ENCODE assay signal across 27 cellular contexts in genomic region chr4:69727412-69727811, GRCh38.
"Had no signal": no experiment of that assay in that cellular context is flagged by ENCODE, and none has a peak within 500 bp of the region (broad histone marks: within the 10 kb centered on the region; RNA-seq: fewer than 3 reads in every experiment).

No MANE protein-coding gene starts in this region.

- H3K27ac Mint-ChIP-seq: activated CD4-positive, alpha-beta memory T cell treated with anti-CD3 and anti-CD28 coated beads for 36 hours; activated CD4-positive, alpha-beta T cell treated with anti-CD3 and anti-CD28 coated beads, Interleukin-2, amount 10 ng/mL, durations not matched to agents 7 days and 5 days; activated naive CD4-positive, alpha-beta T cell treated with anti-CD3 and anti-CD28 coated beads for 36 hours; activated naive CD8-positive, alpha-beta T cell; activated T-helper 17 cell treated with anti-CD3 and anti-CD28 coated beads, Interleukin-2, amount 50 U/mL, for 72 hours; T-cell had no signal

- DNase-seq: activated CD4-positive, alpha-beta memory T cell treated with anti-CD3 and anti-CD28 coated beads for 36 hours; activated CD4-positive, alpha-beta T cell treated with anti-CD3 and anti-CD28 coated beads, Interleukin-2, amount 10 ng/mL, durations not matched to agents 7 days and 5 days; activated CD4-positive, CD25-positive, alpha-beta regulatory T cell; activated CD8-positive, alpha-beta memory T cell treated with anti-CD3 and anti-CD28 coated beads for 24 hours; activated gamma-delta T cell; activated naive CD4-positive, alpha-beta T cell treated with anti-CD3 and anti-CD28 coated beads for 36 hours; activated T-cell treated with anti-CD3 and anti-CD28 coated beads, Interleukin-2, amount 50 U/mL, for 4 hours; Karpas-422; MM.1S; NCI-H1105 treated with DMSO at 0.1 percent for 48 hours; NCI-H1436 treated with DMSO at 0.1 percent for 48 hours; NCI-H187; NCI-H2081; NCI-H510A treated with DMSO at 0.1 percent for 48 hours; NCI-H69; NK-92 treated with Interleukin-12 subunit alpha and Interleukin-12 subunit beta, amount 100 ng/mL, for 24 hours; OCI-M1; Right ventricle myocardium superior; RPMI8226; SJCRH30; T-cell; T-helper 2 cell; T1000 had no signal

- H3K27me3 ChIP-seq: SJCRH30 had no signal

- H3K4me1 Mint-ChIP-seq: activated CD4-positive, alpha-beta T cell treated with anti-CD3 and anti-CD28 coated beads, Interleukin-2, amount 10 ng/mL, durations not matched to agents 7 days and 5 days had no signal

- H3K36me3 ChIP-seq: SJCRH30 had no signal

- H3K4me3 Mint-ChIP-seq: activated CD4-positive, alpha-beta memory T cell treated with anti-CD3 and anti-CD28 coated beads for 36 hours; activated CD4-positive, alpha-beta T cell treated with anti-CD3 and anti-CD28 coated beads, Interleukin-2, amount 10 ng/mL, durations not matched to agents 7 days and 5 days; activated naive CD4-positive, alpha-beta T cell treated with anti-CD3 and anti-CD28 coated beads for 36 hours; activated naive CD8-positive, alpha-beta T cell; activated T-cell treated with anti-CD3 and anti-CD28 coated beads, Interleukin-2, amount 50 U/mL, for 4 hours; activated T-helper 17 cell treated with anti-CD3 and anti-CD28 coated beads, Interleukin-2, amount 50 U/mL, for 72 hours; T-cell had no signal

- H3K36me3 Mint-ChIP-seq: activated CD4-positive, alpha-beta memory T cell treated with anti-CD3 and anti-CD28 coated beads for 36 hours had no signal

- H3K27me3 Mint-ChIP-seq: activated CD4-positive, alpha-beta memory T cell treated with anti-CD3 and anti-CD28 coated beads for 36 hours; activated CD4-positive, alpha-beta T cell treated with anti-CD3 and anti-CD28 coated beads, Interleukin-2, amount 10 ng/mL, durations not matched to agents 7 days and 5 days; activated naive CD8-positive, alpha-beta T cell; activated T-helper 17 cell treated with anti-CD3 and anti-CD28 coated beads, Interleukin-2, amount 50 U/mL, for 72 hours; T-cell had no signal

- H3K4me3 ChIP-seq: K562, SJCRH30 had no signal

- H3K4me1 ChIP-seq: SJCRH30 had no signal

- H3K9me3 ChIP-seq: SJCRH30 had no signal

- H3K9me3 Mint-ChIP-seq: activated CD4-positive, alpha-beta memory T cell treated with anti-CD3 and anti-CD28 coated beads for 36 hours; activated CD4-positive, alpha-beta T cell treated with anti-CD3 and anti-CD28 coated beads, Interleukin-2, amount 10 ng/mL, durations not matched to agents 7 days and 5 days; activated T-cell treated with anti-CD3 and anti-CD28 coated beads, Interleukin-2, amount 50 U/mL, for 4 hours had no signal

- H3K27ac ChIP-seq: SJCRH30, VCaP had no signal
